Comparison of ENCODE assay signal across 1 cellular context in the genomic region with DNA sequence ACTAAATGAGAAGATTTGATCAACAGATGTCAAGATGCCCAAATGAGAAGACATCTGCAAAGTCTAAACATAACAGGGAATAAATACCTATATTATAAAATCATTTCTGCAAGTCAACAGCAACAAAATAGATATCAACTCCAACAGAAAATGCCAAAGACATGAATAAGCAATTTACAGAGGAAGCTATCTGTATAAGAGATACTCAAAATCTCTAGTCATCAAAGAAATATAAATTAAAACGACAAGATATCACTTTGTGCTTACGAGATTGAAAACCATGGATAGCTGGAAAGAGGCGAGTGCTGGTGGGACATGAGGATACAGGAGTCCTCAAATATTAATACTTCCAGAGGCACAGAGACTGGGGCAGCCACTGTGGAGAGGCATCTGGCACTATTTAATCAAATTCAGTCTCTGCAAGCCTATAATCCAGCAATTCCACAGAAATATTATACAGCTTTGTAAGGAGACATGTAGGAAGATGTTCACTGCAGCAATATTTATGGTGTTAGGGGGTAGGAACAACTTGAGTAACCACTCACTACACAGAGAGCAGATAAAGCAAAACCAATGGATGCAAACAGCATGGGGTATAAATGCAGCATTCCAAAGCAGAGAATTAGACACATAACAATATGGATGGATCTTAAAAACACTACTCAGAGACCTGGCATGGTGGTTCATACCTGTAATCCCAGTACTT.
TF ChIP-seq lines count a peak whose summit lies in the region.

No MANE protein-coding gene starts in this region.

TF ChIP-seq in IMR-90, 13 proteins besides CTCF, POLR2A, EP300 and RAD21:
- TF ChIP-seq CEBPB (IDR thresholded peaks at IDR 0.05; ENCODE audit: low read depth, low read length), result no peak
- TF ChIP-seq MAFK (IDR thresholded peaks at IDR 0.05; ENCODE audit: low read depth, low read length), result no peak
- TF ChIP-seq BHLHE40 (IDR thresholded peaks at IDR 0.05; ENCODE audit: low read depth, low read length), result no peak
- no peak for TF ChIP-seq MXI1 (IDR thresholded peaks at IDR 0.05; ENCODE audit: borderline replicate concordance, low read depth, low read length)
- no peak for TF ChIP-seq FOS (IDR thresholded peaks at IDR 0.05; ENCODE audit: low read depth, low read length)
- no peak for TF ChIP-seq SMC3 (IDR thresholded peaks at IDR 0.05; ENCODE audit: low read depth, low read length)
- TF ChIP-seq RFX5 (IDR thresholded peaks at IDR 0.05; ENCODE audit: low read depth, low read length), result no peak
- TF ChIP-seq NFE2L2 (IDR thresholded peaks at IDR 0.05; ENCODE audit: low read depth, low read length), result no peak
- no peak for TF ChIP-seq CHD1 (IDR thresholded peaks at IDR 0.05; ENCODE audit: low read depth, low read length)
- TF ChIP-seq, protein P1, sequence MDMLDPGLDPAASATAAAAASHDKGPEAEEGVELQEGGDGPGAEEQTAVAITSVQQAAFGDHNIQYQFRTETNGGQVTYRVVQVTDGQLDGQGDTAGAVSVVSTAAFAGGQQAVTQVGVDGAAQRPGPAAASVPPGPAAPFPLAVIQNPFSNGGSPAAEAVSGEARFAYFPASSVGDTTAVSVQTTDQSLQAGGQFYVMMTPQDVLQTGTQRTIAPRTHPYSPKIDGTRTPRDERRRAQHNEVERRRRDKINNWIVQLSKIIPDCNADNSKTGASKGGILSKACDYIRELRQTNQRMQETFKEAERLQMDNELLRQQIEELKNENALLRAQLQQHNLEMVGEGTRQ (IDR thresholded peaks at IDR 0.05; ENCODE audit: low read depth, low read length), result no peak
- TF ChIP-seq RCOR1 (IDR thresholded peaks at IDR 0.05; ENCODE audit: insufficient replicate concordance, low read length), result no peak
- no peak for TF ChIP-seq MAZ (IDR thresholded peaks at IDR 0.05; ENCODE audit: borderline replicate concordance, low read depth, low read length)
- TF ChIP-seq, protein P2, sequence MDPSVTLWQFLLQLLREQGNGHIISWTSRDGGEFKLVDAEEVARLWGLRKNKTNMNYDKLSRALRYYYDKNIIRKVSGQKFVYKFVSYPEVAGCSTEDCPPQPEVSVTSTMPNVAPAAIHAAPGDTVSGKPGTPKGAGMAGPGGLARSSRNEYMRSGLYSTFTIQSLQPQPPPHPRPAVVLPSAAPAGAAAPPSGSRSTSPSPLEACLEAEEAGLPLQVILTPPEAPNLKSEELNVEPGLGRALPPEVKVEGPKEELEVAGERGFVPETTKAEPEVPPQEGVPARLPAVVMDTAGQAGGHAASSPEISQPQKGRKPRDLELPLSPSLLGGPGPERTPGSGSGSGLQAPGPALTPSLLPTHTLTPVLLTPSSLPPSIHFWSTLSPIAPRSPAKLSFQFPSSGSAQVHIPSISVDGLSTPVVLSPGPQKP (IDR thresholded peaks at IDR 0.05; ENCODE audit: borderline replicate concordance, low read depth, low read length), result no peak
